8 cellular contexts compared by ENCODE assay signal in genomic region chr11:107576497-107577086, GRCh38. TPM values are rescaled to one million over a fixed set of nuclear protein-coding genes. Genes with fewer than 3 reads are reported as not detected.
DNase-seq lines count a peak whose midpoint lies in the region; ATAC-seq, FAIRE-seq and TF ChIP-seq lines count a peak whose summit lies in the region.

No MANE protein-coding gene starts in this region.

- no peaks in the 10 kb centered on the region for H3K4me1 ChIP-seq in keratinocyte (ENCODE audit: control insufficient read depth, extremely low read depth, insufficient read depth, low read length)

- in situ Hi-C loops in G401 (cut with HindIII; ENCODE audit: low sequenced_read_pairs) (no loop called here), astrocyte of the spinal cord (cut with HindIII; ENCODE audit: low sequenced_read_pairs) (no loop called here)

- peak; percentile 65 for TF ChIP-seq CTCF in astrocyte of the spinal cord (IDR thresholded peaks at IDR 0.05; ENCODE audit: low read depth, low read length)
- peak; percentile 45 to 57 (median 56) for TF ChIP-seq CTCF in keratinocyte (optimal IDR thresholded peaks at IDR 0.05 in 1 of 3, IDR thresholded peaks at IDR 0.05 in 1 of 3, conservative IDR thresholded peaks at IDR 0.05 in 1 of 3; ENCODE audit: extremely low read depth in 1 of 3, insufficient read depth in 2 of 3, low read length in 3 of 3)

- H3K9me3 ChIP-seq in keratinocyte (ENCODE audit: control insufficient read depth, low read depth, low read length) = no peaks in the 10 kb centered on the region

- dilution Hi-C loops in keratinocyte (cut with MboI; ENCODE audit: extremely low pct_ligation_motif_present, low sequenced_read_pairs) = no loop called here

- H3K4me2 ChIP-seq in keratinocyte (ENCODE audit: control insufficient read depth, extremely low read depth, insufficient read depth, low read depth, low read length) = no peak overlapping the region

- H3K9ac ChIP-seq in keratinocyte (ENCODE audit: control insufficient read depth, extremely low read depth, insufficient read depth, low read length) = no peak overlapping the region

- no peak overlapping the region for H3K4me3 ChIP-seq in astrocyte of the spinal cord (ENCODE audit: low read depth, low read length)
- H3K4me3 ChIP-seq in keratinocyte (ENCODE audit: control insufficient read depth in 2 of 3, extremely low read depth in 1 of 3, insufficient read depth in 2 of 3, low read depth in 1 of 3, low read length in 3 of 3) = no peak overlapping the region

- no peak overlapping the region for H2AFZ ChIP-seq in keratinocyte (ENCODE audit: control insufficient read depth, low read length)

- ATAC-seq in HG02870 (IDR thresholded peaks at IDR 0.05; ENCODE audit: unreplicated experiment) (peak; percentile 48), GM19463 (IDR thresholded peaks at IDR 0.05; ENCODE audit: unreplicated experiment) (no peak), GM18907 (IDR thresholded peaks at IDR 0.05; ENCODE audit: unreplicated experiment) (no peak)

- FAIRE-seq in RCC 7860 (lab: Jason Lieb, UNC) (peak; percentile 77), keratinocyte (lab: Jason Lieb, UNC) (peak; percentile 49)

- H3K27ac ChIP-seq in keratinocyte (ENCODE audit: control insufficient read depth, insufficient read depth, low read length) = no peak overlapping the region

- H3K9me1 ChIP-seq in keratinocyte (ENCODE audit: control insufficient read depth, extremely low read depth, insufficient read depth, low read length) = no peaks in the 10 kb centered on the region

- DNase-seq in G401 (ENCODE audit: low spot score) (peak; percentile 64), RCC 7860 (ENCODE audit: low spot score) (peak; percentile 28), astrocyte of the spinal cord (ENCODE audit: low read depth, low spot score) (peak; percentile 48), keratinocyte (ENCODE audit: low read depth, low spot score) (no peak)
- peak; percentile 38 for DNase-seq in stimulated activated CD8-positive, alpha-beta memory T cell treated with anti-CD3 and anti-CD28 coated beads, Interleukin-15, amount 100 ng/mL, for 1 hour (ENCODE audit: low read depth)

- no peaks in the 10 kb centered on the region for H3K27me3 ChIP-seq in keratinocyte (ENCODE audit: control insufficient read depth, extremely low read depth, insufficient read depth, low read length)

- H4K20me1 ChIP-seq in keratinocyte (ENCODE audit: control insufficient read depth, extremely low read depth, insufficient read depth, low read length) = no peaks in the 10 kb centered on the region

- H3K36me3 ChIP-seq in keratinocyte (ENCODE audit: control insufficient read depth in 2 of 2, extremely low read depth in 1 of 2, insufficient read depth in 2 of 2, low read length in 2 of 2) = no peaks in the 10 kb centered on the region

- no peaks in the 10 kb centered on the region for H3K79me2 ChIP-seq in keratinocyte (ENCODE audit: control insufficient read depth, insufficient read depth, low read length)

RNA-seq across cellular contexts. Expression of gene ALKBH8, which starts 11.1 kb away (rescaled TPM):
- 3.0 and 5.3 TPM in 2 replicates for total RNA-seq in G401 (2014; rRNA removed; shearing (Covaris generic))
- 3.4 to 8.0 TPM (median 6.5 TPM) in 3 replicates for polyA plus RNA-seq in keratinocyte
- 5.4 TPM for polyA plus RNA-seq in keratinocyte (2011; ENCODE audit: low read depth)
- polyA plus RNA-seq in keratinocyte (2011; cell fraction: cytosol; rRNA removed) = 2.4 and 5.1 TPM in 2 replicates
- 3.4 and 4.7 TPM in 2 replicates for polyA plus RNA-seq in keratinocyte (2011; cell fraction: nucleus; rRNA removed)
- polyA plus RNA-seq in keratinocyte (2012; ENCODE audit: low replicate concordance) = 3.5 and 7.0 TPM in 2 replicates
- polyA minus RNA-seq in keratinocyte = 1.0 to 10.1 TPM (median 5.5 TPM) in 3 replicates
- 5.9 TPM for polyA minus RNA-seq in keratinocyte (2011; cell fraction: cytosol; rRNA and poly(A)+ RNA removed)
- 2.5 and 4.7 TPM in 2 replicates for polyA minus RNA-seq in keratinocyte (2011; cell fraction: nucleus; rRNA and poly(A)+ RNA removed)

RNA-seq across cellular contexts. Expression of gene ELMOD1, which starts 14.4 kb away (rescaled TPM):
- total RNA-seq in G401 (2014; rRNA removed; shearing (Covaris generic)) = 0.17 TPM in 1 of 2 replicates, not detected in the other
- polyA plus RNA-seq in keratinocyte = 0.15 to 0.63 TPM (median 0.51 TPM) in 3 replicates
- 15.6 TPM for polyA plus RNA-seq in keratinocyte (2011; ENCODE audit: low read depth)
- polyA plus RNA-seq in keratinocyte (2011; cell fraction: cytosol; rRNA removed) = 0.22 and 0.57 TPM in 2 replicates
- polyA plus RNA-seq in keratinocyte (2011; cell fraction: nucleus; rRNA removed) = 0.88 and 0.94 TPM in 2 replicates
- polyA plus RNA-seq in keratinocyte (2012; ENCODE audit: low replicate concordance) = 0.56 and 22.3 TPM in 2 replicates
- 0.16 to 0.30 TPM in 2 of 3 replicates, not detected in the other for polyA minus RNA-seq in keratinocyte
- not detected for polyA minus RNA-seq in keratinocyte (2011; cell fraction: cytosol; rRNA and poly(A)+ RNA removed)
- polyA minus RNA-seq in keratinocyte (2011; cell fraction: nucleus; rRNA and poly(A)+ RNA removed) = 0.53 and 1.1 TPM in 2 replicates
